In genomic region chr1:111738436-111739221, GRCh38 we compare ENCODE assay signal across 8 cellular contexts. TPM values are rescaled to one million over a fixed set of nuclear protein-coding genes. Genes with fewer than 3 reads are reported as not detected.
DNase-seq lines count a peak whose midpoint lies in the region; ATAC-seq and TF ChIP-seq lines count a peak whose summit lies in the region.

No MANE protein-coding gene starts in this region.

- H3K36me3 Mint-ChIP-seq in CD14-positive monocyte = peaks cover 7 to 21% of the 10 kb centered on the region in 2 donors
- no peaks in the 10 kb centered on the region for H3K36me3 Mint-ChIP-seq in activated CD8-positive, alpha-beta T cell treated with anti-CD3 and anti-CD28 coated beads for 36 hours (ENCODE audit: low read depth)

- DNase-seq in CD14-positive monocyte (ENCODE audit: low spot score) (no peak), NCI-H446 treated with DMSO at 0.1 percent for 48 hours (lab: John Stamatoyannopoulos, UW) (peak; percentile 86), erythroblast (lab: John Stamatoyannopoulos, UW) (peak; percentile 68 to 76), mucosa of descending colon (peak; percentile 55 to 81 (median 81)), suprapubic skin (ENCODE audit: low spot score in 2 of 2) (peak in 1 of 2 donors; percentile 85)
- DNase-seq in activated CD8-positive, alpha-beta T cell treated with anti-CD3 and anti-CD28 coated beads for 36 hours = peak; percentile 59

- H3K4me3 ChIP-seq in mucosa of descending colon (peak overlapping the region; percentile 16), suprapubic skin (peak overlapping the region; percentile 72)

- peaks cover 0 to 19% (median 6%) of the 10 kb centered on the region in 7 donors for H3K9me3 Mint-ChIP-seq in CD14-positive monocyte
- H3K9me3 Mint-ChIP-seq in activated CD8-positive, alpha-beta T cell treated with anti-CD3 and anti-CD28 coated beads for 36 hours = no peaks in the 10 kb centered on the region

- peak overlapping the region; percentile 83 to 99 (median 95) for H3K27ac Mint-ChIP-seq in CD14-positive monocyte
- peak overlapping the region; percentile 75 for H3K27ac Mint-ChIP-seq in activated CD8-positive, alpha-beta T cell treated with anti-CD3 and anti-CD28 coated beads for 36 hours

- no peak for TF ChIP-seq CTCF in CD14-positive monocyte (IDR thresholded peaks at IDR 0.05)
- no peak for TF ChIP-seq CTCF in activated CD8-positive, alpha-beta T cell treated with anti-CD3 and anti-CD28 coated beads for 36 hours (IDR thresholded peaks at IDR 0.05)
- no peak for TF ChIP-seq CTCF in mucosa of descending colon (IDR thresholded peaks at IDR 0.05)
- TF ChIP-seq CTCF in suprapubic skin (IDR thresholded peaks at IDR 0.05) = no peak

- TF ChIP-seq POLR2A in GM18951 (IDR thresholded peaks at IDR 0.05; ENCODE audit: extremely low read depth, insufficient read depth, insufficient read length) = peak; percentile 66
- no peak for TF ChIP-seq POLR2A in erythroblast (IDR thresholded peaks at IDR 0.05; ENCODE audit: low read length)
- peak in 1 of 2 donors; percentile 22 for TF ChIP-seq POLR2A in suprapubic skin (IDR thresholded peaks at IDR 0.05)

- peak overlapping the region; percentile 93 for H3K27ac ChIP-seq in suprapubic skin

- ATAC-seq in HG03103 (IDR thresholded peaks at IDR 0.05; ENCODE audit: low read depth, unreplicated experiment) (peak; percentile 31), mucosa of descending colon (peak; percentile 78)
- ATAC-seq in activated CD8-positive, alpha-beta T cell treated with anti-CD3 and anti-CD28 coated beads for 36 hours = peak; percentile 59

- intact Hi-C loops in CD14-positive monocyte (cut with micrococcal nuclease) = loop anchor here (10.0 kb wide), 4 partner anchors 124 to 774 kb away; partner anchors contain the start of genes ADORA3 (in 1 of the 2), DENND2D (in 1 of the 2), LRIF1 (in 1 of the 2) and RAP1A (in 1 of the 2)
- intact Hi-C loops in activated CD8-positive, alpha-beta T cell treated with anti-CD3 and anti-CD28 coated beads for 36 hours (cut with micrococcal nuclease) = no loop called here
- intact Hi-C loops in mucosa of descending colon (cut with DNase I, micrococcal nuclease) = no loop called here

- CTCF ChIA-PET in activated CD8-positive, alpha-beta T cell treated with anti-CD3 and anti-CD28 coated beads for 36 hours (lab: Charles Lee) = interaction anchor here (0.8 to 5.1 kb wide), 11 partner anchors 9 to 231 kb away, joined by 3 to 47 read pairs (median 5); no protein-coding TSS in a partner anchor

- WGBS in suprapubic skin = under 1% methylated on average over 20 of the region's 63 CpGs

- no peaks in the 10 kb centered on the region for H3K27me3 ChIP-seq in suprapubic skin

- POLR2A ChIA-PET in activated CD8-positive, alpha-beta T cell treated with anti-CD3 and anti-CD28 coated beads for 36 hours (lab: Charles Lee) = interaction anchor here (0.9 to 2.9 kb wide), 9 partner anchors 9 to 286 kb away, joined by 3 to 11 read pairs (median 4); no protein-coding TSS in a partner anchor

- peaks cover 3% of the 10 kb centered on the region for H3K4me1 ChIP-seq in mucosa of descending colon (ENCODE audit: low read depth)
- H3K4me1 ChIP-seq in suprapubic skin = peaks cover 55% of the 10 kb centered on the region

- no peak for TF ChIP-seq EP300 in suprapubic skin (IDR thresholded peaks at IDR 0.05)

- H3K9me3 ChIP-seq in mucosa of descending colon = no peaks in the 10 kb centered on the region
- no peaks in the 10 kb centered on the region for H3K9me3 ChIP-seq in suprapubic skin

- peaks cover 47 to 68% (median 52%) of the 10 kb centered on the region in 3 donors for H3K27me3 Mint-ChIP-seq in CD14-positive monocyte (ENCODE audit: low read depth in 3 of 3)
- H3K27me3 Mint-ChIP-seq in activated CD8-positive, alpha-beta T cell treated with anti-CD3 and anti-CD28 coated beads for 36 hours = peaks cover 33% of the 10 kb centered on the region

- in situ Hi-C loops in GM18951 (cut with MboI; ENCODE audit: low sequenced_read_pairs, unreplicated experiment) = no loop called here

- no peaks in the 10 kb centered on the region for H3K36me3 ChIP-seq in mucosa of descending colon (ENCODE audit: low read depth)
- no peaks in the 10 kb centered on the region for H3K36me3 ChIP-seq in suprapubic skin

- peaks cover 31% of the 10 kb centered on the region for H3K4me1 Mint-ChIP-seq in CD14-positive monocyte
- peaks cover 13% of the 10 kb centered on the region for H3K4me1 Mint-ChIP-seq in activated CD8-positive, alpha-beta T cell treated with anti-CD3 and anti-CD28 coated beads for 36 hours (ENCODE audit: low read depth)

- H3K4me3 Mint-ChIP-seq in CD14-positive monocyte = peak overlapping the region; percentile 89 to 98
- peak overlapping the region; percentile 82 for H3K4me3 Mint-ChIP-seq in activated CD8-positive, alpha-beta T cell treated with anti-CD3 and anti-CD28 coated beads for 36 hours

RNA-seq across cellular contexts. Expression of gene INKA2, which starts 0.6 kb away (rescaled TPM):
- polyA plus RNA-seq in CD14-positive monocyte = 1 to 10 TPM; 1.8 to 2.0 TPM
- 1 to 10 TPM; 1.7 to 2.3 TPM for total RNA-seq in activated CD8-positive, alpha-beta T cell treated with anti-CD3 and anti-CD28 coated beads for 36 hours
- 1 to 10 TPM; 2.3 to 9.8 (median 2.5) TPM for total RNA-seq in mucosa of descending colon
- total RNA-seq in suprapubic skin = 1 to 10 TPM; 4.1 to 7.3 (median 5.2) TPM

RNA-seq across cellular contexts. Expression of gene DDX20, which starts 17.1 kb away (rescaled TPM):
- polyA plus RNA-seq in CD14-positive monocyte = 1 to 10 TPM; 3.1 to 4.0 TPM
- 10 to 100 TPM; 15.3 to 15.9 TPM for total RNA-seq in activated CD8-positive, alpha-beta T cell treated with anti-CD3 and anti-CD28 coated beads for 36 hours
- total RNA-seq in mucosa of descending colon (10 to 100 TPM in 1 of 3 donors, 1 to 10 TPM in 2; 7.7 to 12.4 (median 8.6) TPM), suprapubic skin (10 to 100 TPM; 16.0 to 25.0 (median 21.5) TPM)

Comparison
In these comparisons a context has a peak if more than half of its experiments do, and no peak if none do; other contexts are left out.
1. intact Hi-C loops: an anchor here in CD14-positive monocyte (10.0 kb wide); none called in activated CD8-positive, alpha-beta T cell treated with anti-CD3 and anti-CD28 coated beads for 36 hours and mucosa of descending colon.